19 cellular contexts compared by ENCODE assay signal in the genomic region with DNA sequence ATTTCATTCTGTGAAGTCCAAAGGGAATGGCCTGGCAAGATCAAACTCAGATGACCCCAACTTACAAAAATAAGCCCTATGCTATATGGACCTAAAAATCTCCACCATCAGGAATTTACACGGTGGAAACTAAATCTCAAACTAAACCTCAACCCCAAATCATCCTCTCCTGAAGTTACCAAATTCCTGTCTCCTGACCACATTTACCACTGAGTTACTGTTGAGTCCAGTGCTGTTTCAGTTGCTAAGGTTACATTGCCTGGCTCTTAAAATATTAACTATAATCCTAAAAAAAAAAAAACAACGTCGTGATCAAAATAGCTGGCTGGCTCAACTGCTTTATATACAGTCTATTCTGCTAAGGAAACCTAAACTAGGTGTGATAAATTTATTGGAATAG.
DNase-seq lines count a peak whose midpoint lies in the region; TF ChIP-seq lines count a peak whose summit lies in the region.
"Had no signal": no experiment of that assay in that cellular context is flagged by ENCODE, and none has a peak within 500 bp of the region (broad histone marks: within the 10 kb centered on the region; RNA-seq: fewer than 3 reads in every experiment).

No MANE protein-coding gene starts in this region.

- CTCF ChIA-PET in CD4-positive, alpha-beta memory T cell (lab: Charles Lee; ENCODE audit: partially characterized antibody), result no interaction called here

- POLR2A ChIA-PET in CD4-positive, alpha-beta memory T cell (lab: Charles Lee; ENCODE audit: partially characterized antibody), result no interaction called here

- H3K27ac ChIP-seq in CD4-positive, alpha-beta memory T cell (ENCODE audit: low read depth, low read length), result no peak overlapping the region
- no peak overlapping the region for H3K27ac ChIP-seq in breast epithelium
- H3K27ac ChIP-seq: heart left ventricle, ovary, RWPE1, stomach, uterus had no signal

- H3K4me1 Mint-ChIP-seq in CD4-positive, alpha-beta memory T cell, result no peaks in the 10 kb centered on the region
- H3K4me1 Mint-ChIP-seq: activated CD4-positive, alpha-beta T cell treated with anti-CD3 and anti-CD28 coated beads, Interleukin-2, amount 10 ng/mL, durations not matched to agents 24 days and 14 days; central memory CD8-positive, alpha-beta T cell had no signal

- no peaks in the 10 kb centered on the region for H3K27me3 ChIP-seq in CD4-positive, alpha-beta memory T cell (ENCODE audit: insufficient read depth, low read length)
- no peaks in the 10 kb centered on the region for H3K27me3 ChIP-seq in MG63
- no peaks in the 10 kb centered on the region for H3K27me3 ChIP-seq in breast epithelium
- H3K27me3 ChIP-seq: heart left ventricle, ovary, stomach, uterus had no signal

- H3K9me3 Mint-ChIP-seq in CD4-positive, alpha-beta memory T cell, result peaks cover 0 to 11% (median 3%) of the 10 kb centered on the region in 8 donors

- H3K36me3 Mint-ChIP-seq in CD4-positive, alpha-beta memory T cell, result no peaks in the 10 kb centered on the region

- TF ChIP-seq POLR2A in breast epithelium (IDR thresholded peaks at IDR 0.05), result no peak

- H3K27me3 Mint-ChIP-seq in CD4-positive, alpha-beta memory T cell, result no peaks in the 10 kb centered on the region
- H3K27me3 Mint-ChIP-seq: activated CD4-positive, alpha-beta T cell treated with anti-CD3 and anti-CD28 coated beads, Interleukin-2, amount 10 ng/mL, durations not matched to agents 24 days and 14 days; central memory CD8-positive, alpha-beta T cell had no signal

- DNase-seq in GM04503 (ENCODE audit: low read depth), result peak; percentile 81
- DNase-seq in amniotic stem cell (lab: John Stamatoyannopoulos, UW), result peak; percentile 68
- DNase-seq in glomerular visceral epithelial cell (ENCODE audit: extremely low spot score), result peak; percentile 86
- no peak for DNase-seq in CD4-positive, alpha-beta memory T cell
- no peak for DNase-seq in NCI-H2227 treated with DMSO at 0.1 percent for 48 hours (lab: John Stamatoyannopoulos, UW)
- DNase-seq in MG63, result no peak
- DNase-seq in breast epithelium (ENCODE audit: low spot score in 2 of 2), result no peak
- DNase-seq: activated CD4-positive, alpha-beta T cell treated with anti-CD3 and anti-CD28 coated beads, Interleukin-2, amount 10 ng/mL, durations not matched to agents 24 days and 14 days; activated naive CD4-positive, alpha-beta T cell treated with anti-CD3 and anti-CD28 coated beads, Interleukin-2, amount 50 U/mL, for 16 hours; activated T-cell treated with anti-CD3 and anti-CD28 coated beads for 4 hours; heart left ventricle; mucosa of descending colon; NCI-H2081 treated with DMSO at 0.1 percent for 48 hours; ovary; stomach; T-helper 2 cell; uterus had no signal

- no peak overlapping the region for H3K27ac Mint-ChIP-seq in CD4-positive, alpha-beta memory T cell
- H3K27ac Mint-ChIP-seq: activated CD4-positive, alpha-beta T cell treated with anti-CD3 and anti-CD28 coated beads, Interleukin-2, amount 10 ng/mL, durations not matched to agents 24 days and 14 days had no signal

- H3K36me3 ChIP-seq in CD4-positive, alpha-beta memory T cell (ENCODE audit: insufficient read depth, low read length), result no peaks in the 10 kb centered on the region
- no peaks in the 10 kb centered on the region for H3K36me3 ChIP-seq in MG63
- H3K36me3 ChIP-seq in breast epithelium, result no peaks in the 10 kb centered on the region
- H3K36me3 ChIP-seq: heart left ventricle, ovary, stomach, uterus had no signal

- intact Hi-C loops in CD4-positive, alpha-beta memory T cell (cut with micrococcal nuclease), result no loop called here
- intact Hi-C loops in breast epithelium (cut with DNase I; ENCODE audit: low total_unique reads), result no loop called here

- H3K4me3 ChIP-seq in CD4-positive, alpha-beta memory T cell (ENCODE audit: low read length in 2 of 2), result no peak overlapping the region
- H3K4me3 ChIP-seq in MG63 (no peak overlapping the region), breast epithelium (no peak overlapping the region)
- H3K4me3 ChIP-seq: heart left ventricle, mucosa of descending colon, ovary, stomach, uterus had no signal

- no peaks in the 10 kb centered on the region for H3K4me1 ChIP-seq in CD4-positive, alpha-beta memory T cell (ENCODE audit: insufficient read depth, low read length)
- no peaks in the 10 kb centered on the region for H3K4me1 ChIP-seq in breast epithelium
- H3K4me1 ChIP-seq: heart left ventricle, stomach, uterus had no signal

- H3K4me3 Mint-ChIP-seq in CD4-positive, alpha-beta memory T cell, result no peak overlapping the region
- H3K4me3 Mint-ChIP-seq: activated CD4-positive, alpha-beta T cell treated with anti-CD3 and anti-CD28 coated beads, Interleukin-2, amount 10 ng/mL, durations not matched to agents 24 days and 14 days; central memory CD8-positive, alpha-beta T cell had no signal

- TF ChIP-seq CTCF in breast epithelium (IDR thresholded peaks at IDR 0.05), result no peak

- no peaks in the 10 kb centered on the region for H3K9me3 ChIP-seq in CD4-positive, alpha-beta memory T cell (ENCODE audit: control insufficient read depth in 1 of 2, low read length in 2 of 2)
- H3K9me3 ChIP-seq in MG63, result no peaks in the 10 kb centered on the region
- H3K9me3 ChIP-seq in breast epithelium, result no peaks in the 10 kb centered on the region
- H3K9me3 ChIP-seq: heart left ventricle, mucosa of descending colon, ovary, stomach, uterus had no signal

Comparison
In these comparisons a context has a peak if more than half of its experiments do, and no peak if none do; other contexts are left out.
1. DNase-seq: peak in GM04503 (single experiment), amniotic stem cell (single experiment) and glomerular visceral epithelial cell (single experiment); none in CD4-positive, alpha-beta memory T cell (0 of 5), NCI-H2227 treated with DMSO at 0.1 percent for 48 hours (single experiment), MG63 (single experiment) and breast epithelium (0 of 2).